ENCODE assay signal across 1 cellular context in genomic region chr1:77942400-77943140, GRCh38.
TF ChIP-seq lines count a peak whose summit lies in the region.

No MANE protein-coding gene starts in this region.

TF ChIP-seq in IMR-90, 13 proteins besides CTCF, POLR2A, EP300 and RAD21:
- no peak for TF ChIP-seq SMC3 (IDR thresholded peaks at IDR 0.05; ENCODE audit: low read depth, low read length)
- TF ChIP-seq, protein P1, sequence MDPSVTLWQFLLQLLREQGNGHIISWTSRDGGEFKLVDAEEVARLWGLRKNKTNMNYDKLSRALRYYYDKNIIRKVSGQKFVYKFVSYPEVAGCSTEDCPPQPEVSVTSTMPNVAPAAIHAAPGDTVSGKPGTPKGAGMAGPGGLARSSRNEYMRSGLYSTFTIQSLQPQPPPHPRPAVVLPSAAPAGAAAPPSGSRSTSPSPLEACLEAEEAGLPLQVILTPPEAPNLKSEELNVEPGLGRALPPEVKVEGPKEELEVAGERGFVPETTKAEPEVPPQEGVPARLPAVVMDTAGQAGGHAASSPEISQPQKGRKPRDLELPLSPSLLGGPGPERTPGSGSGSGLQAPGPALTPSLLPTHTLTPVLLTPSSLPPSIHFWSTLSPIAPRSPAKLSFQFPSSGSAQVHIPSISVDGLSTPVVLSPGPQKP (IDR thresholded peaks at IDR 0.05; ENCODE audit: borderline replicate concordance, low read depth, low read length), result no peak
- no peak for TF ChIP-seq CHD1 (IDR thresholded peaks at IDR 0.05; ENCODE audit: low read depth, low read length)
- TF ChIP-seq MAZ (IDR thresholded peaks at IDR 0.05; ENCODE audit: borderline replicate concordance, low read depth, low read length), result no peak
- TF ChIP-seq USF2 (IDR thresholded peaks at IDR 0.05; ENCODE audit: low read depth, low read length), result no peak
- no peak for TF ChIP-seq RFX5 (IDR thresholded peaks at IDR 0.05; ENCODE audit: low read depth, low read length)
- TF ChIP-seq MAFK (IDR thresholded peaks at IDR 0.05; ENCODE audit: low read depth, low read length), result no peak
- TF ChIP-seq BHLHE40 (IDR thresholded peaks at IDR 0.05; ENCODE audit: low read depth, low read length), result no peak
- no peak for TF ChIP-seq NFE2L2 (IDR thresholded peaks at IDR 0.05; ENCODE audit: low read depth, low read length)
- TF ChIP-seq MXI1 (IDR thresholded peaks at IDR 0.05; ENCODE audit: borderline replicate concordance, low read depth, low read length), result no peak
- no peak for TF ChIP-seq CEBPB (IDR thresholded peaks at IDR 0.05; ENCODE audit: low read depth, low read length)
- no peak for TF ChIP-seq RCOR1 (IDR thresholded peaks at IDR 0.05; ENCODE audit: insufficient replicate concordance, low read length)
- TF ChIP-seq FOS (IDR thresholded peaks at IDR 0.05; ENCODE audit: low read depth, low read length), result no peak
